ENCODE assay signal across 8 cellular contexts in the genomic region with DNA sequence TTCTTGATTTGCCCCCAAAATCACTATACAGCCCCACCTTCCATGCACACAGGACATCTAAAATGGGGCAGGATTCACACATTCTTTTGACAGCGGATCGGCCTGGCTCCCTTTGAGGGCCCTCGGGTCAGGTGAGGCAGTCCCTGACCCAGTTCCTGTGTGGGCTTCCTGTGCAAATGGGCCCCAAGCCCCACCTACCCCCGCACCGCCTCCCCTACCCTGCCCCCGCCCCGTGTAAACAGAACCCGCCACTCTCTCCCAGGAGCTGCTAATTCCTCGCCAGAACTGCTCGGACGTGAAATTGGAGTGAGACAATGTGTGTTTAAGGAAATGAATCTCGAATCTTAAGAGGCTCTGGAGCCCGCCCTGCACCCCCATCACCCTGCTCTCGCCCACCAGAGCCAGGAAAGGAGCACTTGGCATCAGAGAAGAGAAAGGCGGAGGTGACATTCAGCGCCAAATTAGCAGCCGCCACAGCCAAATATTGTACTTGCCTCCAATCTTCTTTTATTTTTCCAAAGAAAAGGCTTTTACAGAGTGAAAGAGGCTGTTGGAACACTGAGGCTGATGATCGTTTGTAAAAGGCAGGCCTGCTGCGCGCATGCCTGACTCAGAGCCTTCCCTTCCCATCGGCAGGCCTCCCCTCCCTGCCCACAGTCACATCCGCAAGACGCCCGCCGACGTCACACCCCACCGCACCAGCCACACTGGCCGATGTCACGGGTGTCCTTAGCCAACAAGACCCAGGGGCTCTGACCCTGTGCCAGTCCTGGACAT. TPM values are rescaled to one million over a fixed set of nuclear protein-coding genes. Genes with fewer than 3 reads are reported as not detected.
A peak's percentile ranks its signal among the peaks of the same experiment; 100 is the strongest.
DNase-seq lines count a peak whose midpoint lies in the region; ATAC-seq and TF ChIP-seq lines count a peak whose summit lies in the region.

No MANE protein-coding gene starts in this region.

- peak overlapping the region in 2 of 11 experiments; percentile 6 to 29; a peak in 1 of 22 replicates for H3K27ac ChIP-seq in BLaER1 treated with 17β-estradiol and CSF1 and Interleukin-3, amounts not matched to agents 10 nM and 100 nM

- H3K4me1 ChIP-seq in BLaER1 treated with 17β-estradiol and CSF1 and Interleukin-3, amounts not matched to agents 10 nM and 100 nM: peaks cover 5 to 37% (median 30%) of the 10 kb centered on the region in 10 experiments
- H3K4me1 ChIP-seq in mucosa of descending colon (ENCODE audit: low read depth): no peaks in the 10 kb centered on the region

- no peak overlapping the region for H3K4me3 ChIP-seq in BLaER1 treated with 17β-estradiol and CSF1 and Interleukin-3, amounts not matched to agents 10 nM and 100 nM
- H3K4me3 ChIP-seq in mucosa of descending colon: no peak overlapping the region

- DNase-seq in activated CD4-positive, alpha-beta T cell treated with anti-CD3 and anti-CD28 coated beads for 4 hours: peak; percentile 53 to 56
- DNase-seq in cerebellum (ENCODE audit: low spot score) (peak; percentile 64), mucosa of descending colon (peak; percentile 62 to 87 (median 73)), ACHN (no peak), NCI-H2196 (lab: John Stamatoyannopoulos, UW; ENCODE audit: unreplicated experiment) (no peak)
- DNase-seq in stimulated activated CD8-positive, alpha-beta memory T cell treated with anti-CD3 and anti-CD28 coated beads, Interleukin-2, amount 100 ng/mL, for 48 hours (ENCODE audit: low read depth in 2 of 2): peak; percentile 36 to 61

- intact Hi-C loops in mucosa of descending colon (cut with DNase I, micrococcal nuclease): no loop called here

- no peak for TF ChIP-seq CTCF in mucosa of descending colon (IDR thresholded peaks at IDR 0.05)

- no peaks in the 10 kb centered on the region for H3K36me3 ChIP-seq in BLaER1 treated with 17β-estradiol and CSF1 and Interleukin-3, amounts not matched to agents 10 nM and 100 nM
- H3K36me3 ChIP-seq in mucosa of descending colon (ENCODE audit: low read depth): no peaks in the 10 kb centered on the region

- in situ Hi-C loops in ACHN (cut with HindIII; ENCODE audit: low pct_ligation_motif_present, low pct_unique_long_range_greater_than_20kb, low sequenced_read_pairs): no loop called here

- H3K9me3 ChIP-seq in BLaER1 treated with 17β-estradiol and CSF1 and Interleukin-3, amounts not matched to agents 10 nM and 100 nM (replicated peaks in 1 of 11): no peaks in the 10 kb centered on the region
- H3K9me3 ChIP-seq in mucosa of descending colon: no peaks in the 10 kb centered on the region

- peak overlapping the region in 1 of 11 experiments; percentile 15; a peak in 1 of 22 replicates for H3K9ac ChIP-seq in BLaER1 treated with 17β-estradiol and CSF1 and Interleukin-3, amounts not matched to agents 10 nM and 100 nM

- ATAC-seq in mucosa of descending colon (peak; percentile 63), HG03432 (IDR thresholded peaks at IDR 0.05; ENCODE audit: unreplicated experiment) (no peak)

- peak overlapping the region; percentile 37 to 68 (median 56); a peak in 21 of 22 replicates for H3K4me2 ChIP-seq in BLaER1 treated with 17β-estradiol and CSF1 and Interleukin-3, amounts not matched to agents 10 nM and 100 nM

- no peaks in the 10 kb centered on the region for H3K27me3 ChIP-seq in BLaER1 treated with 17β-estradiol and CSF1 and Interleukin-3, amounts not matched to agents 10 nM and 100 nM

- no peaks in the 10 kb centered on the region for H4K20me1 ChIP-seq in BLaER1 treated with 17β-estradiol and CSF1 and Interleukin-3, amounts not matched to agents 10 nM and 100 nM

RNA-seq across cellular contexts. Expression of gene CACNA2D2, which starts 53.1 kb away (rescaled TPM):
- 12.2 TPM for total RNA-seq in cerebellum
- total RNA-seq in mucosa of descending colon: 1 to 10 TPM; 1.5 to 4.9 (median 3.8) TPM

Comparison
In these comparisons a context has a peak if more than half of its experiments do, and no peak if none do; other contexts are left out.
1. DNase-seq: peak in activated CD4-positive, alpha-beta T cell treated with anti-CD3 and anti-CD28 coated beads for 4 hours (2 of 2), cerebellum (single experiment), mucosa of descending colon (3 of 3) and stimulated activated CD8-positive, alpha-beta memory T cell treated with anti-CD3 and anti-CD28 coated beads, Interleukin-2, amount 100 ng/mL, for 48 hours (2 of 2); none in ACHN (single experiment) and NCI-H2196 (single experiment).